ENCODE assay signal across 8 cellular contexts in the genomic region with DNA sequence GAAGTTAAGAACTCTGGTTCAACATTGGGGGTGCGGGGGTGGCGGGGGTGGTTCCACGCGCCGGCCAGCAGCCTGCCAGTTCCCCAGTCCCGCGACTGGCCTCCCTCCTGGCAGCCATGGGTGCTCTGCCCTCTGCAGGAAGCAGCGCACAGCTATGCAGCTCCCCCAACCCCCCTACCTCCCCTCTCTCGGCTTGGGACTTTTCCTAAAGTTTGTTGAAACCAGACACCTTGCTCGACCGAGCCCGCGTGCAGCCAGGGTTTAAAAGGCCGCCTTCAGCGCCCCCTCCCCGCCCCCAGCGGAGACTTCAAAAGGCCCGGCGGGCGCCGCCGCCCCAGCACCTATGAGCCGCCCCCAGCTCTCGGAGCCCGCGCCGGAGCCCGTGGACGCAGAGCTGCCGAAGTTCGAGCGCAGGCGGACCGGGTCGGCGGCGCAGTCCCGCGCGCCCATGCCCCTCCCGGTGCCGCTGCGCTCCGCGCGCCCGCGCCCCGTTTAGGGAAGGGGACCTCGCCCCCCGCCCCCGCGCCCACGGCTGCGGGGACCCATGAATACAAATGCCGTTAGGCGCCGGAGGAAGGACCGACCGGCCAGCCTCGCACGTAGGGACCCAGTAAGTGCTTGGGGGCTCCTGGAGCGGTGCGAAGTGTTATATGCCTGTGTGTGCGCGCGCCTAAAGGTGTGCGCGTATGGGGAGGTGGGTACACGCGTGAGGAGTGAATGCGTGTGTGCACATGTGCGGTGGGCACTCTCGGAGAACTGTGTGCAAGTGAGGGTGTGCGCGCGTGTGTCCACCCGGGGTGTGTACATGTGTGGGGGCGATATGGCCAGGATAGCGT. TPM values are rescaled to one million over a fixed set of nuclear protein-coding genes. Genes with fewer than 3 reads are reported as not detected.
DNase-seq lines count a peak whose midpoint lies in the region; ATAC-seq and TF ChIP-seq lines count a peak whose summit lies in the region.

No MANE protein-coding gene starts in this region.

- TF ChIP-seq POLR2A in prostate gland (IDR thresholded peaks at IDR 0.05) (no peak), transverse colon (IDR thresholded peaks at IDR 0.05) (no peak)

- under 1% methylated on average over 72 of the region's 80 CpGs for WGBS in prostate gland
- 0 to 3% methylated on average over 1 to 44 of the region's 80 CpGs for WGBS in transverse colon (ENCODE audit: low coverage in 1 of 2), 2 donors

- H3K4me1 ChIP-seq in RWPE2 (ENCODE audit: insufficient read depth, poor library complexity, severe bottlenecking) (no peaks in the 10 kb centered on the region), prostate gland (replicated peaks) (no peaks in the 10 kb centered on the region), transverse colon (peaks cover 11 to 24% (median 16%) of the 10 kb centered on the region in 4 donors)

- ATAC-seq in RWPE2 (ENCODE audit: low read depth), result peak; percentile 42; the same call in 1 of the 3 replicates
- ATAC-seq in HG03196 (IDR thresholded peaks at IDR 0.05; ENCODE audit: unreplicated experiment), result no peak
- ATAC-seq in GM21381 (IDR thresholded peaks at IDR 0.05; ENCODE audit: unreplicated experiment), result no peak
- no peak for ATAC-seq in GM18868 (IDR thresholded peaks at IDR 0.05; ENCODE audit: unreplicated experiment)

- H3K9me3 ChIP-seq in RWPE2 (ENCODE audit: severe bottlenecking), result no peaks in the 10 kb centered on the region
- no peaks in the 10 kb centered on the region for H3K9me3 ChIP-seq in prostate gland
- no peaks in the 10 kb centered on the region for H3K9me3 ChIP-seq in transverse colon

- in situ Hi-C loops in transverse colon (cut with MboI; ENCODE audit: low pct_ligation_motif_present in 1 of 4, low pct_unique_long_range_greater_than_20kb in 1 of 4, low sequenced_read_pairs in 3 of 4), result loop anchor here in 1 of 4 donors (10.0 kb wide), 1 partner anchor 131 kb away; no protein-coding TSS in a partner anchor

- DNase-seq in EH (ENCODE audit: low read depth) (peak; percentile 49), RWPE2 (ENCODE audit: low spot score) (no peak), fibroblast of peridontal ligament (ENCODE audit: extremely low read depth) (peak; percentile 21), prostate gland (ENCODE audit: low spot score) (peak; percentile 29), transverse colon (no peak)

- TF ChIP-seq CTCF in RWPE2 (IDR thresholded peaks at IDR 0.05; ENCODE audit: poor library complexity, severe bottlenecking) (peak; percentile 52), prostate gland (IDR thresholded peaks at IDR 0.05) (peak; percentile 13 to 53 (median 24)), transverse colon (IDR thresholded peaks at IDR 0.05) (no peak)

- H3K36me3 ChIP-seq in RWPE2 (ENCODE audit: low read depth) (no peaks in the 10 kb centered on the region), prostate gland (no peaks in the 10 kb centered on the region), transverse colon (no peaks in the 10 kb centered on the region)

- H3K27ac ChIP-seq in RWPE2 (ENCODE audit: poor library complexity, severe bottlenecking) (no peak overlapping the region), prostate gland (no peak overlapping the region), transverse colon (no peak overlapping the region)

- H3K27me3 ChIP-seq in RWPE2 (ENCODE audit: insufficient read depth, poor library complexity, severe bottlenecking), result peaks cover 11% of the 10 kb centered on the region
- H3K27me3 ChIP-seq in prostate gland (replicated peaks; ENCODE audit: insufficient read depth), result no peaks in the 10 kb centered on the region
- peaks cover 38% of the 10 kb centered on the region for H3K27me3 ChIP-seq in transverse colon

- intact Hi-C loops in prostate gland (cut with DNase I) (loop anchor here (5.0 kb wide), 1 partner anchor 47 kb away; no protein-coding TSS in a partner anchor), transverse colon (cut with DNase I; ENCODE audit: low total_unique reads) (loop anchor here (5.0 kb wide), 1 partner anchor 118 kb away; no protein-coding TSS in a partner anchor)

- TF ChIP-seq EP300 in transverse colon (IDR thresholded peaks at IDR 0.05; ENCODE audit: low read depth), result no peak

- H3K4me3 ChIP-seq in RWPE2 (ENCODE audit: severe bottlenecking), result peak overlapping the region; percentile 74
- H3K4me3 ChIP-seq in prostate gland, result peak overlapping the region; percentile 25 to 30
- peak overlapping the region in 2 of 4 donors; percentile 23 to 32 for H3K4me3 ChIP-seq in transverse colon

RNA-seq across cellular contexts. Expression of a gene that starts 1.4 kb away (rescaled TPM):
- 10 to 100 TPM in 1 of 2 donors, 1 to 10 TPM in 1; 8.7 to 54.8 TPM for total RNA-seq in prostate gland
- total RNA-seq in transverse colon, result 1 to 10 TPM; 2.1 to 9.0 (median 3.8) TPM

RNA-seq across cellular contexts. Expression of a gene that starts 54.9 kb away (rescaled TPM):
- total RNA-seq in prostate gland (10 to 100 TPM in 1 of 2 donors, 1 to 10 TPM in 1; 8.4 to 21.5 TPM), transverse colon (10 to 100 TPM; 10.6 to 37.2 (median 20.0) TPM)

Comparison
In these comparisons a context has a peak if more than half of its experiments do, and no peak if none do; other contexts are left out.
1. DNase-seq: peak in EH (single experiment), fibroblast of peridontal ligament (single experiment) and prostate gland (single experiment); none in RWPE2 (single experiment) and transverse colon (single experiment).
2. CTCF ChIP-seq: peak in RWPE2 (single experiment) and prostate gland (4 of 4); none in transverse colon (0 of 5).